ENCODE assay signal across 1 cellular context in the genomic region with DNA sequence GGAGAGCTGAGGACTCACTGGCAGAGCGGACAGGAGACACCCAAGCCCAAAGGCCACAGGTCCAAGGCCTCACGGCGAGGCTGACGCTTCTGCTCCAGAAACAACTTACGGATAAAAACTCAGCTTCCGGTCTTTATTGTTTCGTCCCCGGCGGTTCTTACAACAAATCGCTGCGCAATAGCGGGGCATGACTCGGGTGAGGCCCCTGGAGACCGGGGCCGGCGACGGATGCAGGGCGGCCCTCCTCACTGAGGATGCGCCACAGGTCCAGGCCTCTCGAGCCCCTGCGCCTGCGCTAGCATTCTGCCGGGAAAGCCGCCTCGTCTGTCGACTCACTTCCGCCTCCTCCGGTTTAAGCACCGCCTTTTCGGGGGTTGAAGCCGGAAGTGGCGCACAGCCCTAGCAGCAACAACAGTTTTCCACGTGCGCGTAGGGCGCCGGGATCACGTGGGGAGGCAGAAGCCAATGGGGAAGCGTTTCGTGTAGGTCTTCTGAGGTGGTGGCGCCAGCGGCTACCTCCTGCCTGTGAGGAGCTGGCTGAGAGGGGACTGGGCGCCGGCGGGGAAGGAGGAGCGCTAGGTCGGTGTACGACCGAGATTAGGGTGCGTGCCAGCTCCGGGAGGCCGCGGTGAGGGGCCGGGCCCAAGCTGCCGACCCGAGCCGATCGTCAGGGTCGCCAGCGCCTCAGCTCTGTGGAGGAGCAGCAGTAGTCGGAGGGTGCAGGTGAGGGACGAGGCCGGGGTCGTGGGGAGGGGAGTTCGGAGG.
TF ChIP-seq lines count a peak whose summit lies in the region.

Gene DNAJB9 (plus strand): TSS at position 494 of the 765 bp plus-strand sequence. CDS start 1,853 bp downstream, outside the sequence.
A gene with protein sequence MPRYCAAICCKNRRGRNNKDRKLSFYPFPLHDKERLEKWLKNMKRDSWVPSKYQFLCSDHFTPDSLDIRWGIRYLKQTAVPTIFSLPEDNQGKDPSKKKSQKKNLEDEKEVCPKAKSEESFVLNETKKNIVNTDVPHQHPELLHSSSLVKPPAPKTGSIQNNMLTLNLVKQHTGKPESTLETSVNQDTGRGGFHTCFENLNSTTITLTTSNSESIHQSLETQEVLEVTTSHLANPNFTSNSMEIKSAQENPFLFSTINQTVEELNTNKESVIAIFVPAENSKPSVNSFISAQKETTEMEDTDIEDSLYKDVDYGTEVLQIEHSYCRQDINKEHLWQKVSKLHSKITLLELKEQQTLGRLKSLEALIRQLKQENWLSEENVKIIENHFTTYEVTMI (minus strand): TSS at position 326 of the 765 bp plus-strand sequence. CDS start 137 bp downstream, at position 189.

TF ChIP-seq in H1, 55 proteins besides CTCF, POLR2A, EP300 and RAD21 (continued from another document):
- TF ChIP-seq CBX5 (IDR thresholded peaks at IDR 0.05; ENCODE audit: low read depth, low read length) (no peak), SP1 (IDR thresholded peaks at IDR 0.05; ENCODE audit: low read depth, low read length) (peak; percentile 76; the same call in 1 of the 2 replicates), EGR1 (IDR thresholded peaks at IDR 0.05; ENCODE audit: borderline replicate concordance, low read depth, low read length) (no peak), RNF2 (IDR thresholded peaks at IDR 0.05; ENCODE audit: borderline replicate concordance, low read depth, low read length, missing control alignments, poor library complexity, severe bottlenecking) (no peak), POLR2AphosphoS5 (IDR thresholded peaks at IDR 0.05; ENCODE audit: low read depth, low read length) (peak; percentile 89; the same call in 1 of the 2 replicates), YY1 (IDR thresholded peaks at IDR 0.05; ENCODE audit: low read depth, low read length) (0 out of 2 replicates have a peak, but pooled peaks have one; percentile 34)
